Comparison of ENCODE assay signal across 8 cellular contexts in the genomic region with DNA sequence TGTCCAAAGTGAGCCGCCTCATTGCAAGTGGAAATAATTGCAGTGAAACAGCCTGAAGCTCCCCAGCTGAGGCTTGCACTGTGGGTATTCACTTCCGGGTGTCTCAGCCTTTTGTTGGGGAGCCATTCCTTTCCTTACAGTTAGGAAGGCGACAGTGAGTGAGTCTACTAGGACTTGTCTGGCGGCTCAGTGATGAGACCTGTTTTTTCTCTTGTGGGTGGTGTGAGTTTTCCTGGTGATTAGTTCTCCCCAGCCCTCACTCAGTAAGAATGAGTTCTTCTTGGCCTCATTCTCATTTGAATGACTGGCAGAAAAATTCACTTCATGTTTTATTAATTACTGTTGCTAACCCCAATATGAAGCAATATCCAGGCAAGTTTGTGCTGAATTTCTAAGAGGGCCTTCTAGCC. TPM values are rescaled to one million over a fixed set of nuclear protein-coding genes. Genes with fewer than 3 reads are reported as not detected.
DNase-seq lines count a peak whose midpoint lies in the region; ATAC-seq and TF ChIP-seq lines count a peak whose summit lies in the region.

No MANE protein-coding gene starts in this region.

- peaks cover 19 to 32% of the 10 kb centered on the region in 2 donors for H3K4me1 Mint-ChIP-seq in natural killer cell

- intact Hi-C loops in natural killer cell (cut with micrococcal nuclease): loop anchor here (5.0 kb wide), 1 partner anchor 69 kb away; a partner anchor contains a TSS
- intact Hi-C loops in body of pancreas (cut with DNase I): no loop called here

- peak overlapping the region; percentile 34 to 95 for H3K27ac Mint-ChIP-seq in natural killer cell

- H3K4me1 ChIP-seq in body of pancreas: peaks cover 31% of the 10 kb centered on the region

- no peaks in the 10 kb centered on the region for H3K36me3 Mint-ChIP-seq in natural killer cell

- H3K4me3 ChIP-seq in astrocyte of the spinal cord (ENCODE audit: low read depth, low read length) (peak overlapping the region; percentile 29), body of pancreas (no peak overlapping the region)

- H3K36me3 ChIP-seq in body of pancreas (replicated peaks in 1 of 2; ENCODE audit: insufficient read depth in 1 of 2, low read depth in 2 of 2): peaks cover 11 to 12% of the 10 kb centered on the region in 2 donors

- WGBS in body of pancreas, 2 donors: 71 to 78% methylated on average over 4 of the region's 4 CpGs

- TF ChIP-seq CTCF in astrocyte of the spinal cord (IDR thresholded peaks at IDR 0.05; ENCODE audit: low read depth, low read length): no peak
- no peak for TF ChIP-seq CTCF in natural killer cell (IDR thresholded peaks at IDR 0.05)
- no peak for TF ChIP-seq CTCF in body of pancreas (IDR thresholded peaks at IDR 0.05)

- H3K9me3 ChIP-seq in body of pancreas: no peaks in the 10 kb centered on the region

- H3K27me3 ChIP-seq in body of pancreas: no peaks in the 10 kb centered on the region

- no peak for ATAC-seq in natural killer cell
- no peak for ATAC-seq in body of pancreas

- H3K4me3 Mint-ChIP-seq in natural killer cell: peak overlapping the region; percentile 40

- no peaks in the 10 kb centered on the region for H3K9me3 Mint-ChIP-seq in natural killer cell

- DNase-seq in Caki2 (ENCODE audit: low read depth) (peak; percentile 36), MV-4-11 (lab: John Stamatoyannopoulos, UW) (peak; percentile 56), astrocyte of the spinal cord (ENCODE audit: low read depth, low spot score) (no peak), natural killer cell (no peak), body of pancreas (no peak), AG08396 (ENCODE audit: low spot score) (no peak), DMS53 (lab: John Stamatoyannopoulos, UW) (no peak), NCI-H1105 treated with DMSO at 0.1 percent for 48 hours (lab: John Stamatoyannopoulos, UW) (no peak)

- no peaks in the 10 kb centered on the region for H3K27me3 Mint-ChIP-seq in natural killer cell (ENCODE audit: low read depth in 2 of 2)

- H3K27ac ChIP-seq in body of pancreas: peak overlapping the region in 1 of 4 donors; percentile 88

- no peak for TF ChIP-seq POLR2A in body of pancreas (IDR thresholded peaks at IDR 0.05)

- in situ Hi-C loops in Caki2 (cut with HindIII; ENCODE audit: low pct_unique_long_range_greater_than_20kb, low sequenced_read_pairs) (no loop called here), astrocyte of the spinal cord (cut with HindIII; ENCODE audit: low sequenced_read_pairs) (no loop called here)

RNA-seq across cellular contexts. Expression of a gene that starts 2.6 kb away (rescaled TPM):
- 1,147 and 1,402 TPM in 2 replicates for total RNA-seq in Caki2 (2014; rRNA removed; shearing (Covaris generic); ENCODE audit: low replicate concordance)
- total RNA-seq in natural killer cell (100 to 1,000 TPM in 1 of 3 donors, 10 to 100 TPM in 2; 92.6 to 104 (median 96.0) TPM), body of pancreas (10 to 100 TPM; 52.7 to 66.7 TPM)

RNA-seq across cellular contexts. Expression of a gene that starts 17.2 kb away (rescaled TPM):
- total RNA-seq in Caki2 (2014; rRNA removed; shearing (Covaris generic); ENCODE audit: low replicate concordance): 52.6 and 63.7 TPM in 2 replicates
- total RNA-seq in natural killer cell: 10 to 100 TPM; 36.9 to 44.4 (median 37.6) TPM
- total RNA-seq in body of pancreas: 10 to 100 TPM; 20.8 to 33.2 TPM

RNA-seq across cellular contexts. Expression of a gene that starts 17.4 kb away (rescaled TPM):
- total RNA-seq in Caki2 (2014; rRNA removed; shearing (Covaris generic); ENCODE audit: low replicate concordance): 78.4 and 78.6 TPM in 2 replicates
- total RNA-seq in natural killer cell (10 to 100 TPM; 11.3 to 18.7 (median 12.7) TPM), body of pancreas (10 to 100 TPM; 17.5 to 18.2 TPM)

RNA-seq across cellular contexts. Expression of a gene that starts 27.4 kb away (rescaled TPM):
- 15.5 and 19.9 TPM in 2 replicates for total RNA-seq in Caki2 (2014; rRNA removed; shearing (Covaris generic); ENCODE audit: low replicate concordance)
- 100 to 1,000 TPM in 1 of 3 donors, 10 to 100 TPM in 2; 60.1 to 234 (median 79.2) TPM for total RNA-seq in natural killer cell
- total RNA-seq in body of pancreas: 10 to 100 TPM; 13.0 to 22.1 TPM

Comparison
In these comparisons a context has a peak if more than half of its experiments do, and no peak if none do; other contexts are left out.
1. DNase-seq: peak in Caki2 (single experiment) and MV-4-11 (single experiment); none in astrocyte of the spinal cord (single experiment), natural killer cell (single experiment), body of pancreas (0 of 4), AG08396 (single experiment), DMS53 (single experiment) and NCI-H1105 treated with DMSO at 0.1 percent for 48 hours (single experiment).
2. RNA of a gene that starts 2.6 kb away (total RNA-seq): 1,147 to 1,402 TPM in Caki2; 92.6 to 104 TPM in natural killer cell and 52.7 to 66.7 TPM in body of pancreas; every median in the first group is over 10 times any median in the second.